27 cellular contexts compared by ENCODE assay signal in genomic region chr18:39994521-39994920, GRCh38.
A peak's percentile ranks its signal among the peaks of the same experiment; 100 is the strongest.
DNase-seq lines count a peak whose midpoint lies in the region; ATAC-seq, FAIRE-seq and TF ChIP-seq lines count a peak whose summit lies in the region.
"Had no signal": no experiment of that assay in that cellular context is flagged by ENCODE, and none has a peak within 500 bp of the region (broad histone marks: within the 10 kb centered on the region; RNA-seq: fewer than 3 reads in every experiment).

No MANE protein-coding gene starts in this region.

- no peaks in the 10 kb centered on the region for H3K9me3 ChIP-seq in RWPE2 (ENCODE audit: severe bottlenecking)
- H3K9me3 ChIP-seq: A549; BLaER1 treated with 17β-estradiol and CSF1 and Interleukin-3, amounts not matched to agents 10 nM and 100 nM; Peyer's patch; SJCRH30 had no signal

- H3K9me3 Mint-ChIP-seq in stimulated activated naive B cell treated with anti-CD40 and anti-IgM and Interleukin-4, amounts not matched to agents 10 μg/mL and 1 μg/mL and 100 μg/mL, for 72 hours, result peaks cover 1 to 3% of the 10 kb centered on the region in 2 donors
- H3K9me3 Mint-ChIP-seq: GM23338, H9, HFFc6 had no signal

- peak; percentile 45; the same call in 2 of the 3 replicates for ATAC-seq in RWPE2 (ENCODE audit: low read depth)
- ATAC-seq in stimulated activated naive B cell treated with anti-CD40 and anti-IgM and Interleukin-4, amounts not matched to agents 10 μg/mL and 1 μg/mL and 100 μg/mL, for 72 hours (replicated peaks), result no peak
- ATAC-seq: A549, GM23338, SK-N-SH treated with all-trans-retinoic acid at 6 μM for 48 hours, T-helper 17 cell had no signal

- FAIRE-seq in D721Med (lab: Jason Lieb, UNC), result peak; percentile 6
- no peak for FAIRE-seq in HTR-8/SVneo (lab: Jason Lieb, UNC)
- FAIRE-seq: A549, G401.6 had no signal

- DNase-seq in D721Med (ENCODE audit: insufficient read length, low spot score), result no peak
- peak; percentile 2 for DNase-seq in HTR-8/SVneo (ENCODE audit: insufficient read length, low spot score)
- DNase-seq in RWPE2 (ENCODE audit: low spot score), result no peak
- peak; percentile 4 for DNase-seq in kidney tubule cell (ENCODE audit: low spot score)
- DNase-seq in stimulated activated naive B cell treated with anti-CD40 and anti-IgM and Interleukin-4, amounts not matched to agents 10 μg/mL and 1 μg/mL and 100 μg/mL, for 72 hours, result no peak
- no peak for DNase-seq in effector CD8-positive, alpha-beta T cell (lab: John Stamatoyannopoulos, UW)
- DNase-seq in HK-2 (ENCODE audit: unreplicated experiment), result no peak
- DNase-seq: AML-193; CD4-positive, alpha-beta T cell; DMS53; H9; HFFc6; MV-4-11; NCI-H1105; NCI-H1694; NCI-H2029 treated with DMSO at 0.1 percent for 48 hours; NCI-H2171; NCI-H524; NCI-H82; Peyer's patch; SJCRH30; T-helper 17 cell had no signal

- H3K4me3 ChIP-seq in RWPE2 (ENCODE audit: severe bottlenecking), result no peak overlapping the region
- H3K4me3 ChIP-seq: A549; BLaER1 treated with 17β-estradiol and CSF1 and Interleukin-3, amounts not matched to agents 10 nM and 100 nM; GM23338; Peyer's patch; SJCRH30 had no signal

- H3K4me3 Mint-ChIP-seq in stimulated activated naive B cell treated with anti-CD40 and anti-IgM and Interleukin-4, amounts not matched to agents 10 μg/mL and 1 μg/mL and 100 μg/mL, for 72 hours, result no peak overlapping the region
- H3K4me3 Mint-ChIP-seq: CD4-positive, alpha-beta T cell; GM23338; H9; HFFc6; T-helper 17 cell had no signal

- no peaks in the 10 kb centered on the region for H3K4me1 Mint-ChIP-seq in stimulated activated naive B cell treated with anti-CD40 and anti-IgM and Interleukin-4, amounts not matched to agents 10 μg/mL and 1 μg/mL and 100 μg/mL, for 72 hours
- H3K4me1 Mint-ChIP-seq: T-helper 17 cell had no signal

- no peaks in the 10 kb centered on the region for H3K27me3 ChIP-seq in RWPE2 (ENCODE audit: insufficient read depth, poor library complexity, severe bottlenecking)
- H3K27me3 ChIP-seq: BLaER1 treated with 17β-estradiol and CSF1 and Interleukin-3, amounts not matched to agents 10 nM and 100 nM; Peyer's patch; SJCRH30 had no signal

- H3K27ac ChIP-seq in RWPE2 (ENCODE audit: poor library complexity, severe bottlenecking), result no peak overlapping the region
- H3K27ac ChIP-seq: A549; BLaER1 treated with 17β-estradiol and CSF1 and Interleukin-3, amounts not matched to agents 10 nM and 100 nM; Peyer's patch; SJCRH30 had no signal

- H3K27ac Mint-ChIP-seq in stimulated activated naive B cell treated with anti-CD40 and anti-IgM and Interleukin-4, amounts not matched to agents 10 μg/mL and 1 μg/mL and 100 μg/mL, for 72 hours, result no peak overlapping the region
- H3K27ac Mint-ChIP-seq: CD4-positive, alpha-beta T cell; GM23338; H9; HFFc6; T-helper 17 cell had no signal

- no peaks in the 10 kb centered on the region for H3K4me1 ChIP-seq in RWPE2 (ENCODE audit: insufficient read depth, poor library complexity, severe bottlenecking)
- H3K4me1 ChIP-seq: A549; BLaER1 treated with 17β-estradiol and CSF1 and Interleukin-3, amounts not matched to agents 10 nM and 100 nM; Peyer's patch; SJCRH30 had no signal

- no peaks in the 10 kb centered on the region for H3K36me3 ChIP-seq in RWPE2 (ENCODE audit: low read depth)
- H3K36me3 ChIP-seq: BLaER1 treated with 17β-estradiol and CSF1 and Interleukin-3, amounts not matched to agents 10 nM and 100 nM; Peyer's patch; SJCRH30 had no signal

- H3K27me3 Mint-ChIP-seq in stimulated activated naive B cell treated with anti-CD40 and anti-IgM and Interleukin-4, amounts not matched to agents 10 μg/mL and 1 μg/mL and 100 μg/mL, for 72 hours, result no peaks in the 10 kb centered on the region
- H3K27me3 Mint-ChIP-seq: CD4-positive, alpha-beta T cell; T-helper 17 cell had no signal

- TF ChIP-seq CTCF in D721Med (IDR thresholded peaks at IDR 0.05; ENCODE audit: insufficient read depth, missing control alignments) (no peak), RWPE2 (IDR thresholded peaks at IDR 0.05; ENCODE audit: poor library complexity, severe bottlenecking) (no peak)

- no peaks in the 10 kb centered on the region for H3K36me3 Mint-ChIP-seq in stimulated activated naive B cell treated with anti-CD40 and anti-IgM and Interleukin-4, amounts not matched to agents 10 μg/mL and 1 μg/mL and 100 μg/mL, for 72 hours

Comparison
In these comparisons a context has a peak if more than half of its experiments do, and no peak if none do; other contexts are left out.
1. DNase-seq: peak in HTR-8/SVneo (single experiment) and kidney tubule cell (single experiment); none in D721Med (single experiment), RWPE2 (single experiment), stimulated activated naive B cell treated with anti-CD40 and anti-IgM and Interleukin-4, amounts not matched to agents 10 μg/mL and 1 μg/mL and 100 μg/mL, for 72 hours (single experiment), effector CD8-positive, alpha-beta T cell (single experiment) and HK-2 (single experiment).